8 cellular contexts compared by ENCODE assay signal in genomic region chr13:73849292-73849691, GRCh38.
DNase-seq lines count a peak whose midpoint lies in the region; ATAC-seq and TF ChIP-seq lines count a peak whose summit lies in the region.

No MANE protein-coding gene starts in this region.

- CTCF ChIA-PET in BJ (lab: Yijun Ruan, JAX) = interaction anchor here (1.0 to 1.3 kb wide), 2 partner anchors 23 to 84 kb away, joined by 3 read pairs; no protein-coding TSS in a partner anchor

- in situ Hi-C loops in gastrocnemius medialis (cut with MboI; ENCODE audit: low sequenced_read_pairs in 4 of 4) = loop anchor here in 2 of 4 donors (25.0 kb wide), 1 partner anchor 438 kb away; no protein-coding TSS in a partner anchor

- intact Hi-C loops in gastrocnemius medialis (cut with DNase I; ENCODE audit: low total_unique reads) = no loop called here

- POLR2A ChIA-PET in BJ (lab: Charles Lee) = no interaction called here

- no peak for TF ChIP-seq POLR2A in gastrocnemius medialis (IDR thresholded peaks at IDR 0.05)

- H3K36me3 ChIP-seq in BJ (ENCODE audit: control insufficient read depth, insufficient read depth, low read length) (peaks cover 1% of the 10 kb centered on the region; the same call in 1 of the 2 replicates), NT2/D1 (ENCODE audit: insufficient read depth, insufficient read length, low read length) (no peaks in the 10 kb centered on the region), gastrocnemius medialis (peaks cover 0 to 7% of the 10 kb centered on the region in 2 donors)

- H3K4me1 ChIP-seq in NT2/D1 (ENCODE audit: insufficient read depth, insufficient read length) = no peaks in the 10 kb centered on the region
- H3K4me1 ChIP-seq in gastrocnemius medialis = peaks cover 0 to 14% of the 10 kb centered on the region in 2 donors

- H3K9me3 ChIP-seq in NT2/D1 (ENCODE audit: insufficient read depth, low read length) (no peaks in the 10 kb centered on the region), gastrocnemius medialis (no peaks in the 10 kb centered on the region)

- TF ChIP-seq CTCF in BJ (IDR thresholded peaks at IDR 0.05; ENCODE audit: insufficient read depth, low read depth, low read length) = peak; percentile 51
- TF ChIP-seq CTCF in fibroblast of the aortic adventitia (IDR thresholded peaks at IDR 0.05; ENCODE audit: insufficient read depth, low read length) = peak; percentile 62
- peak in 1 of 5 experiments; percentile 17 for TF ChIP-seq CTCF in gastrocnemius medialis (IDR thresholded peaks at IDR 0.05 in 4 of 5, conservative IDR thresholded peaks at IDR 0.05 in 1 of 5)

- H3K9ac ChIP-seq in NT2/D1 (ENCODE audit: insufficient read length, low read depth) = no peak overlapping the region

- peak; percentile 42 for ATAC-seq in GM18861 (IDR thresholded peaks at IDR 0.05; ENCODE audit: unreplicated experiment)
- ATAC-seq in gastrocnemius medialis = no peak

- H3K27me3 ChIP-seq in BJ (ENCODE audit: control insufficient read depth, insufficient read depth, low read length) (no peaks in the 10 kb centered on the region), NT2/D1 (ENCODE audit: insufficient read depth, insufficient read length) (no peaks in the 10 kb centered on the region), gastrocnemius medialis (no peaks in the 10 kb centered on the region)

- no peak overlapping the region for H3K27ac ChIP-seq in gastrocnemius medialis

- DNase-seq in BJ (ENCODE audit: low read depth) = no peak
- peak; percentile 56 for DNase-seq in NT2/D1 (ENCODE audit: low read depth, low spot score)
- peak; percentile 48 for DNase-seq in fibroblast of the aortic adventitia (ENCODE audit: low read depth)
- no peak for DNase-seq in gastrocnemius medialis
- no peak for DNase-seq in SHP77 treated with DMSO at 0.1 percent for 48 hours (lab: John Stamatoyannopoulos, UW)
- no peak for DNase-seq in activated effector memory CD4-positive, alpha-beta T cell treated with anti-CD3 and anti-CD28 coated beads, Interleukin-2, amount 50 U/mL, for 16 hours
- no peak for DNase-seq in effector CD8-positive, alpha-beta T cell (lab: John Stamatoyannopoulos, UW)

- H3K4me3 ChIP-seq in BJ (ENCODE audit: low read depth, low read length) (no peak overlapping the region), NT2/D1 (ENCODE audit: insufficient read length, low read depth) (no peak overlapping the region), fibroblast of the aortic adventitia (ENCODE audit: low read depth, low read length) (no peak overlapping the region), gastrocnemius medialis (no peak overlapping the region)

Comparison
In these comparisons a context has a peak if more than half of its experiments do, and no peak if none do; other contexts are left out.
1. DNase-seq: peak in NT2/D1 (single experiment) and fibroblast of the aortic adventitia (single experiment); none in BJ (single experiment), gastrocnemius medialis (0 of 2), SHP77 treated with DMSO at 0.1 percent for 48 hours (single experiment), activated effector memory CD4-positive, alpha-beta T cell treated with anti-CD3 and anti-CD28 coated beads, Interleukin-2, amount 50 U/mL, for 16 hours (single experiment) and effector CD8-positive, alpha-beta T cell (single experiment).